1 cellular context compared by ENCODE assay signal in the genomic region with DNA sequence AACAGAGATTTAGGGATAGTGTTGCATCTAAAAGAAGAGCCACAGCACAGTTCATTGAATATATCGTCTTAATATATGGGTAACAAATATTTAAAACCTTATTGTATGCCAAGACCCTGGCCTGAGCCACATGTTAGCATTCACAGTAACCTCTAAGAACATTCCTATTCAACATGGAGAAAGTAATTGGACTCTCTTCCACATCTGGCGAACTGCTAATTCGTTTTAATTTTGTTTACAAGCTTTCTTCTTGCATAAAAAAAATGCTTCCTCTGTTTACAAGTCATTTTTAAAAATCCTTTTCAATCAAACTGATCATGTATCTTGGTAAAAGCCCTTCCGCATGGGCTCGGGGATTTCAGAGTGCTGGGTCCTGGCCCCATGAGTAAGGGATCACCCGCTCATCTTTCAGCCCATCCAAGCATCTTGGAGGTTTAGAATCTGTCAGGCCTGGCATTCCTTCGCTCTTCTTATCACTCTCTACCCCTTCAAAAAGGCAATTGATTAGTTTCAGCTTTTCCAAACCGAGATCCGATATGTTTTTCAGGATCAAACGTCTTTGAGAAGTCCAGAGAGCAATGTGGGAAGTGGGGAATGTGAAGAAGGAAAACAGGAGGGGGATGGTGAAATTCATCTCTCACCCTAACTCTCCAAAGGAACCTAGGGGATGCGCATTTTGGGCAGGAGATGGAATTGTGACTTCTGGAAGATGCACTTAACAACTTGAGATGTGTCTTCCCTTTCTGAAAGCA.
A peak's percentile ranks its signal among the peaks of the same experiment; 100 is the strongest.
TF ChIP-seq lines count a peak whose summit lies in the region.

No MANE protein-coding gene starts in this region.

TF ChIP-seq in SK-N-SH, 30 proteins besides CTCF, POLR2A, EP300 and RAD21 (continued from another document):
- no peak for TF ChIP-seq NRF1 (IDR thresholded peaks at IDR 0.05; ENCODE audit: low read depth, low read length)
- TF ChIP-seq TEAD4 (IDR thresholded peaks at IDR 0.05; ENCODE audit: borderline replicate concordance, insufficient read depth): no peak
- TF ChIP-seq NFIC (IDR thresholded peaks at IDR 0.05; ENCODE audit: borderline replicate concordance): peak; percentile 5; the same call in 1 of the 2 replicates
- TF ChIP-seq, protein P1, sequence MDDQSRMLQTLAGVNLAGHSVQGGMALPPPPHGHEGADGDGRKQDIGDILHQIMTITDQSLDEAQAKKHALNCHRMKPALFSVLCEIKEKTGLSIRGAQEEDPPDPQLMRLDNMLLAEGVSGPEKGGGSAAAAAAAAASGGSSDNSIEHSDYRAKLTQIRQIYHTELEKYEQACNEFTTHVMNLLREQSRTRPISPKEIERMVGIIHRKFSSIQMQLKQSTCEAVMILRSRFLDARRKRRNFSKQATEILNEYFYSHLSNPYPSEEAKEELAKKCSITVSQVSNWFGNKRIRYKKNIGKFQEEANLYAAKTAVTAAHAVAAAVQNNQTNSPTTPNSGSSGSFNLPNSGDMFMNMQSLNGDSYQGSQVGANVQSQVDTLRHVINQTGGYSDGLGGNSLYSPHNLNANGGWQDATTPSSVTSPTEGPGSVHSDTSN (IDR thresholded peaks at IDR 0.05): no peak
- TF ChIP-seq, protein P2, sequence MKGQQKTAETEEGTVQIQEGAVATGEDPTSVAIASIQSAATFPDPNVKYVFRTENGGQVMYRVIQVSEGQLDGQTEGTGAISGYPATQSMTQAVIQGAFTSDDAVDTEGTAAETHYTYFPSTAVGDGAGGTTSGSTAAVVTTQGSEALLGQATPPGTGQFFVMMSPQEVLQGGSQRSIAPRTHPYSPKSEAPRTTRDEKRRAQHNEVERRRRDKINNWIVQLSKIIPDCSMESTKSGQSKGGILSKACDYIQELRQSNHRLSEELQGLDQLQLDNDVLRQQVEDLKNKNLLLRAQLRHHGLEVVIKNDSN (IDR thresholded peaks at IDR 0.05; ENCODE audit: borderline replicate concordance, low read depth): no peak
- TF ChIP-seq JUND (IDR thresholded peaks at IDR 0.05): 0 out of 2 replicates have a peak, but pooled peaks have one; percentile 7
- TF ChIP-seq FOXM1 (IDR thresholded peaks at IDR 0.05; ENCODE audit: low read depth): 0 out of 2 replicates have a peak, but pooled peaks have one; percentile 19
- TF ChIP-seq TCF12 (IDR thresholded peaks at IDR 0.05): no peak; the same call in 1 of the 2 replicates
- no peak for TF ChIP-seq CHD2 (IDR thresholded peaks at IDR 0.05; ENCODE audit: low read length, partially characterized antibody)
- TF ChIP-seq GATA2 (CRISPR knock-in tag; IDR thresholded peaks at IDR 0.05): no peak
- TF ChIP-seq, protein P3, sequence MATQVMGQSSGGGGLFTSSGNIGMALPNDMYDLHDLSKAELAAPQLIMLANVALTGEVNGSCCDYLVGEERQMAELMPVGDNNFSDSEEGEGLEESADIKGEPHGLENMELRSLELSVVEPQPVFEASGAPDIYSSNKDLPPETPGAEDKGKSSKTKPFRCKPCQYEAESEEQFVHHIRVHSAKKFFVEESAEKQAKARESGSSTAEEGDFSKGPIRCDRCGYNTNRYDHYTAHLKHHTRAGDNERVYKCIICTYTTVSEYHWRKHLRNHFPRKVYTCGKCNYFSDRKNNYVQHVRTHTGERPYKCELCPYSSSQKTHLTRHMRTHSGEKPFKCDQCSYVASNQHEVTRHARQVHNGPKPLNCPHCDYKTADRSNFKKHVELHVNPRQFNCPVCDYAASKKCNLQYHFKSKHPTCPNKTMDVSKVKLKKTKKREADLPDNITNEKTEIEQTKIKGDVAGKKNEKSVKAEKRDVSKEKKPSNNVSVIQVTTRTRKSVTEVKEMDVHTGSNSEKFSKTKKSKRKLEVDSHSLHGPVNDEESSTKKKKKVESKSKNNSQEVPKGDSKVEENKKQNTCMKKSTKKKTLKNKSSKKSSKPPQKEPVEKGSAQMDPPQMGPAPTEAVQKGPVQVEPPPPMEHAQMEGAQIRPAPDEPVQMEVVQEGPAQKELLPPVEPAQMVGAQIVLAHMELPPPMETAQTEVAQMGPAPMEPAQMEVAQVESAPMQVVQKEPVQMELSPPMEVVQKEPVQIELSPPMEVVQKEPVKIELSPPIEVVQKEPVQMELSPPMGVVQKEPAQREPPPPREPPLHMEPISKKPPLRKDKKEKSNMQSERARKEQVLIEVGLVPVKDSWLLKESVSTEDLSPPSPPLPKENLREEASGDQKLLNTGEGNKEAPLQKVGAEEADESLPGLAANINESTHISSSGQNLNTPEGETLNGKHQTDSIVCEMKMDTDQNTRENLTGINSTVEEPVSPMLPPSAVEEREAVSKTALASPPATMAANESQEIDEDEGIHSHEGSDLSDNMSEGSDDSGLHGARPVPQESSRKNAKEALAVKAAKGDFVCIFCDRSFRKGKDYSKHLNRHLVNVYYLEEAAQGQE (IDR thresholded peaks at IDR 0.05; ENCODE audit: low read depth, low read length): no peak
- TF ChIP-seq, protein P4, sequence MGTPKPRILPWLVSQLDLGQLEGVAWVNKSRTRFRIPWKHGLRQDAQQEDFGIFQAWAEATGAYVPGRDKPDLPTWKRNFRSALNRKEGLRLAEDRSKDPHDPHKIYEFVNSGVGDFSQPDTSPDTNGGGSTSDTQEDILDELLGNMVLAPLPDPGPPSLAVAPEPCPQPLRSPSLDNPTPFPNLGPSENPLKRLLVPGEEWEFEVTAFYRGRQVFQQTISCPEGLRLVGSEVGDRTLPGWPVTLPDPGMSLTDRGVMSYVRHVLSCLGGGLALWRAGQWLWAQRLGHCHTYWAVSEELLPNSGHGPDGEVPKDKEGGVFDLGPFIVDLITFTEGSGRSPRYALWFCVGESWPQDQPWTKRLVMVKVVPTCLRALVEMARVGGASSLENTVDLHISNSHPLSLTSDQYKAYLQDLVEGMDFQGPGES (IDR thresholded peaks at IDR 0.05; ENCODE audit: low read depth, low read length): no peak
- TF ChIP-seq, protein P5, sequence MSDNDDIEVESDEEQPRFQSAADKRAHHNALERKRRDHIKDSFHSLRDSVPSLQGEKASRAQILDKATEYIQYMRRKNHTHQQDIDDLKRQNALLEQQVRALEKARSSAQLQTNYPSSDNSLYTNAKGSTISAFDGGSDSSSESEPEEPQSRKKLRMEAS (IDR thresholded peaks at IDR 0.05; ENCODE audit: low read depth): 0 out of 2 replicates have a peak, but pooled peaks have one; percentile 32
- TF ChIP-seq RXRA (IDR thresholded peaks at IDR 0.05; ENCODE audit: borderline replicate concordance, low read depth): no peak
- no peak for TF ChIP-seq EZH2phosphoT487 (IDR thresholded peaks at IDR 0.05; ENCODE audit: borderline replicate concordance, low read depth)
- TF ChIP-seq POLR2AphosphoS5 (IDR thresholded peaks at IDR 0.05; ENCODE audit: low read depth, low read length): peak; percentile 46
- no peak for TF ChIP-seq GABPA (IDR thresholded peaks at IDR 0.05; ENCODE audit: low read depth)
- TF ChIP-seq FOXJ3 (CRISPR knock-in tag; IDR thresholded peaks at IDR 0.05): no peak
- TF ChIP-seq RCOR1 (IDR thresholded peaks at IDR 0.05; ENCODE audit: low read length): no peak; the same call in 1 of the 2 replicates
